16 cellular contexts compared by ENCODE assay signal in genomic region chr4:151143162-151143561, GRCh38. TPM values are rescaled to one million over a fixed set of nuclear protein-coding genes. Genes with fewer than 3 reads are reported as not detected.
DNase-seq lines count a peak whose midpoint lies in the region; ATAC-seq and TF ChIP-seq lines count a peak whose summit lies in the region.
"Had no signal": no experiment of that assay in that cellular context is flagged by ENCODE, and none has a peak within 500 bp of the region (broad histone marks: within the 10 kb centered on the region; RNA-seq: fewer than 3 reads in every experiment).

No MANE protein-coding gene starts in this region.

- no peaks in the 10 kb centered on the region for H3K79me2 ChIP-seq in osteoblast (ENCODE audit: insufficient read depth, low read length)

- H3K27me3 Mint-ChIP-seq in natural killer cell (ENCODE audit: low read depth in 2 of 2) = no peaks in the 10 kb centered on the region

- H3K4me1 Mint-ChIP-seq in natural killer cell = no peaks in the 10 kb centered on the region

- DNase-seq in CD1c-positive myeloid dendritic cell (ENCODE audit: extremely low spot score) (peak; percentile 7), amniotic epithelial cell (ENCODE audit: low read depth) (peak; percentile 14), osteoblast (ENCODE audit: insufficient read length, low spot score, missing footprints) (peak; percentile 41), NCI-H187 (lab: John Stamatoyannopoulos, UW) (no peak), KBM-7 (no peak), natural killer cell (no peak)
- DNase-seq: C1 segment of cervical spinal cord, H7, MM.1S, NCI-H187 treated with DMSO at 0.1 percent for 48 hours, NCI-H2227 treated with DMSO at 0.1 percent for 48 hours, NCI-H510A treated with DMSO at 0.1 percent for 48 hours, NCI-H774 had no signal

- no peaks in the 10 kb centered on the region for H3K27me3 ChIP-seq in osteoblast (ENCODE audit: insufficient read depth, low read length)
- H3K27me3 ChIP-seq: SJSA1 had no signal

- no peak overlapping the region for H3K4me3 Mint-ChIP-seq in natural killer cell

- no peak overlapping the region for H3K27ac ChIP-seq in osteoblast (ENCODE audit: low read depth, low read length)
- H3K27ac ChIP-seq: HL-60, SJSA1 had no signal

- H3K4me3 ChIP-seq in osteoblast (ENCODE audit: insufficient read depth, low read length) = no peak overlapping the region
- H3K4me3 ChIP-seq: SJSA1 had no signal

- no peaks in the 10 kb centered on the region for H3K9me3 Mint-ChIP-seq in natural killer cell

- no peak for TF ChIP-seq CTCF in osteoblast (IDR thresholded peaks at IDR 0.05; ENCODE audit: extremely low read depth, low read depth, low read length)
- no peak for TF ChIP-seq CTCF in natural killer cell (IDR thresholded peaks at IDR 0.05)

- ATAC-seq in GM19351 (IDR thresholded peaks at IDR 0.05; ENCODE audit: unreplicated experiment) (peak; percentile 43), natural killer cell (no peak)

- no peaks in the 10 kb centered on the region for H3K36me3 Mint-ChIP-seq in natural killer cell

- no peak overlapping the region for H3K4me2 ChIP-seq in osteoblast (ENCODE audit: insufficient read depth, low read length)

- H4K20me1 ChIP-seq in osteoblast (ENCODE audit: insufficient read depth, low read length) = no peaks in the 10 kb centered on the region

- H3K36me3 ChIP-seq in osteoblast (ENCODE audit: insufficient read depth, low read length) = peaks cover 35% of the 10 kb centered on the region

- no peak overlapping the region for H2AFZ ChIP-seq in osteoblast (ENCODE audit: low read length)

- in situ Hi-C loops in KBM-7 (cut with MboI; ENCODE audit: low pct_unique_long_range_greater_than_20kb, low sequenced_read_pairs) = no loop called here

- intact Hi-C loops in natural killer cell (cut with micrococcal nuclease) = no loop called here

- no peaks in the 10 kb centered on the region for H3K4me1 ChIP-seq in osteoblast (ENCODE audit: insufficient read depth, low read length)
- H3K4me1 ChIP-seq: SJSA1 had no signal

- no peak overlapping the region for H3K27ac Mint-ChIP-seq in natural killer cell

- no peaks in the 10 kb centered on the region for H3K9me3 ChIP-seq in osteoblast (ENCODE audit: low read depth, low read length)
- H3K9me3 ChIP-seq: SJSA1 had no signal

RNA-seq across cellular contexts. Expression of gene RPS3A, which starts 43.7 kb away (rescaled TPM):
- total RNA-seq in osteoblast (1,627 and 1,843 TPM in 2 replicates), natural killer cell (1,000 to 10,000 TPM; 1,074 to 1,354 (median 1,315) TPM)

Comparison
In these comparisons a context has a peak if more than half of its experiments do, and no peak if none do; other contexts are left out.
1. DNase-seq: peak in CD1c-positive myeloid dendritic cell (single experiment), amniotic epithelial cell (single experiment) and osteoblast (single experiment); none in NCI-H187 (0 of 2), KBM-7 (single experiment) and natural killer cell (single experiment).